11 cellular contexts compared by ENCODE assay signal in genomic region chr6:5499644-5500306, GRCh38.
A peak's percentile ranks its signal among the peaks of the same experiment; 100 is the strongest.
DNase-seq lines count a peak whose midpoint lies in the region; ATAC-seq and TF ChIP-seq lines count a peak whose summit lies in the region.
"Had no signal": no experiment of that assay in that cellular context is flagged by ENCODE, and none has a peak within 500 bp of the region (broad histone marks: within the 10 kb centered on the region; RNA-seq: fewer than 3 reads in every experiment).

No MANE protein-coding gene starts in this region.

- no peak overlapping the region for H3K4me3 Mint-ChIP-seq in activated naive CD8-positive, alpha-beta T cell
- no peak overlapping the region for H3K4me3 Mint-ChIP-seq in activated naive CD8-positive, alpha-beta T cell treated with anti-CD3 and anti-CD28 coated beads for 36 hours
- no peak overlapping the region for H3K4me3 Mint-ChIP-seq in stimulated activated naive B cell treated with anti-CD40 and anti-IgM and Interleukin-4, amounts not matched to agents 10 μg/mL and 1 μg/mL and 100 μg/mL, for 72 hours
- H3K4me3 Mint-ChIP-seq: CD14-positive monocyte had no signal

- H3K4me1 Mint-ChIP-seq in activated naive CD8-positive, alpha-beta T cell (ENCODE audit: low read depth) = peaks cover 33% of the 10 kb centered on the region
- H3K4me1 Mint-ChIP-seq in activated naive CD8-positive, alpha-beta T cell treated with anti-CD3 and anti-CD28 coated beads for 36 hours = peaks cover 10% of the 10 kb centered on the region
- H3K4me1 Mint-ChIP-seq in stimulated activated naive B cell treated with anti-CD40 and anti-IgM and Interleukin-4, amounts not matched to agents 10 μg/mL and 1 μg/mL and 100 μg/mL, for 72 hours = peaks cover 0 to 1% of the 10 kb centered on the region in 2 donors
- H3K4me1 Mint-ChIP-seq: CD14-positive monocyte had no signal

- peak overlapping the region; percentile 59 for H3K27ac Mint-ChIP-seq in activated naive CD8-positive, alpha-beta T cell
- no peak overlapping the region for H3K27ac Mint-ChIP-seq in activated naive CD8-positive, alpha-beta T cell treated with anti-CD3 and anti-CD28 coated beads for 36 hours
- peak overlapping the region; percentile 67 for H3K27ac Mint-ChIP-seq in stimulated activated naive B cell treated with anti-CD40 and anti-IgM and Interleukin-4, amounts not matched to agents 10 μg/mL and 1 μg/mL and 100 μg/mL, for 72 hours
- H3K27ac Mint-ChIP-seq: CD14-positive monocyte had no signal

- H3K36me3 Mint-ChIP-seq in activated naive CD8-positive, alpha-beta T cell = peaks cover 24% of the 10 kb centered on the region
- H3K36me3 Mint-ChIP-seq in activated naive CD8-positive, alpha-beta T cell treated with anti-CD3 and anti-CD28 coated beads for 36 hours = peaks cover 21% of the 10 kb centered on the region
- H3K36me3 Mint-ChIP-seq in stimulated activated naive B cell treated with anti-CD40 and anti-IgM and Interleukin-4, amounts not matched to agents 10 μg/mL and 1 μg/mL and 100 μg/mL, for 72 hours = peaks cover 7 to 29% of the 10 kb centered on the region in 2 donors

- H3K9me3 Mint-ChIP-seq in activated naive CD8-positive, alpha-beta T cell (ENCODE audit: low read depth) = no peaks in the 10 kb centered on the region
- H3K9me3 Mint-ChIP-seq in activated naive CD8-positive, alpha-beta T cell treated with anti-CD3 and anti-CD28 coated beads for 36 hours = no peaks in the 10 kb centered on the region
- H3K9me3 Mint-ChIP-seq in stimulated activated naive B cell treated with anti-CD40 and anti-IgM and Interleukin-4, amounts not matched to agents 10 μg/mL and 1 μg/mL and 100 μg/mL, for 72 hours = no peaks in the 10 kb centered on the region
- H3K9me3 Mint-ChIP-seq: CD14-positive monocyte had no signal

- peak; percentile 10; the same call in 2 of the 3 replicates for ATAC-seq in SK-N-SH treated with all-trans-retinoic acid at 6 μM for 48 hours
- ATAC-seq in stimulated activated naive B cell treated with anti-CD40 and anti-IgM and Interleukin-4, amounts not matched to agents 10 μg/mL and 1 μg/mL and 100 μg/mL, for 72 hours (replicated peaks) = no peak
- ATAC-seq in HG03439 (IDR thresholded peaks at IDR 0.05; ENCODE audit: unreplicated experiment) = no peak
- no peak for ATAC-seq in HG03175 (IDR thresholded peaks at IDR 0.05; ENCODE audit: unreplicated experiment)

- no peak for DNase-seq in activated naive CD8-positive, alpha-beta T cell treated with anti-CD3 and anti-CD28 coated beads for 36 hours
- peak; percentile 77 for DNase-seq in fibroblast of peridontal ligament (ENCODE audit: extremely low read depth)
- DNase-seq in stimulated activated naive B cell treated with anti-CD40 and anti-IgM and Interleukin-4, amounts not matched to agents 10 μg/mL and 1 μg/mL and 100 μg/mL, for 72 hours = no peak
- DNase-seq in NAMALWA (ENCODE audit: low spot score) = no peak
- DNase-seq: effector CD4-positive, alpha-beta T cell; NCI-H510A had no signal

- no peaks in the 10 kb centered on the region for H3K27me3 Mint-ChIP-seq in activated naive CD8-positive, alpha-beta T cell
- no peaks in the 10 kb centered on the region for H3K27me3 Mint-ChIP-seq in activated naive CD8-positive, alpha-beta T cell treated with anti-CD3 and anti-CD28 coated beads for 36 hours
- no peaks in the 10 kb centered on the region for H3K27me3 Mint-ChIP-seq in stimulated activated naive B cell treated with anti-CD40 and anti-IgM and Interleukin-4, amounts not matched to agents 10 μg/mL and 1 μg/mL and 100 μg/mL, for 72 hours

TF ChIP-seq in SK-N-SH treated with all-trans-retinoic acid at 6 μM for 48 hours, 23 proteins besides CTCF, POLR2A, EP300 and RAD21:
- TF ChIP-seq ZNF8 (CRISPR knock-in tag; IDR thresholded peaks at IDR 0.05) (no peak), ARNTL (CRISPR knock-in tag; IDR thresholded peaks at IDR 0.05; ENCODE audit: borderline replicate concordance, low read depth) (no peak), PATZ1 (CRISPR knock-in tag; IDR thresholded peaks at IDR 0.05; ENCODE audit: borderline replicate concordance) (no peak), BACH2 (CRISPR knock-in tag; IDR thresholded peaks at IDR 0.05; ENCODE audit: borderline replicate concordance) (no peak), CSDC2 (CRISPR knock-in tag; IDR thresholded peaks at IDR 0.05) (no peak), TCF4 (CRISPR knock-in tag; IDR thresholded peaks at IDR 0.05; ENCODE audit: borderline replicate concordance) (no peak), SNAI2 (CRISPR knock-in tag; IDR thresholded peaks at IDR 0.05) (no peak), ISL1 (CRISPR knock-in tag; IDR thresholded peaks at IDR 0.05) (no peak), TSHZ2 (CRISPR knock-in tag; IDR thresholded peaks at IDR 0.05) (no peak), ESRRG (CRISPR knock-in tag; IDR thresholded peaks at IDR 0.05) (no peak), OSR1 (CRISPR knock-in tag; IDR thresholded peaks at IDR 0.05) (no peak), ZC3H10 (CRISPR knock-in tag; IDR thresholded peaks at IDR 0.05) (no peak), ZNF565 (CRISPR knock-in tag; conservative IDR thresholded peaks at IDR 0.05; ENCODE audit: low read depth) (no peak), CREB5 (CRISPR knock-in tag; IDR thresholded peaks at IDR 0.05; ENCODE audit: low read depth) (no peak), ZFP30 (CRISPR knock-in tag; IDR thresholded peaks at IDR 0.05) (no peak), TOX (CRISPR knock-in tag; IDR thresholded peaks at IDR 0.05; ENCODE audit: borderline replicate concordance) (no peak), ZFP3 (CRISPR knock-in tag; IDR thresholded peaks at IDR 0.05) (no peak), POU6F1 (CRISPR knock-in tag; IDR thresholded peaks at IDR 0.05; ENCODE audit: borderline replicate concordance, low read depth) (no peak)
